In the genomic region with DNA sequence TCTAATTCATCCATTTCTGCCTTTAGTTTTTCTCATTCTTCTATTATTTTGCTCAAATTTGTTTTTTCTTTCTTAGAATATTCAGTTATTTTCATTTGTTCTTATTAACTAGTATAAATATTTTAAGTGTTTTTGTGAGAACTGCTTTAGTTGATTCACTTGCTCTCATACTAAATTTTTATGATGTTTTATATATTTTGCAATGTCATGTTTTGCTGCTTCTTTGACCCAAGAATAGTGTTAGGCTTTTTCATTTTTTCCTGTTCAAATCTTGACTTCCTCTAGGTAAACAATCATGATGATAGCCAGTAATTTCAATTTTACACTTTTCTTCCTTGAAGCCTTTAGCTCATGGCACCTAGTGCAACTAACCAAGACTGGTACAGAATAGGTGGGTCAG, we compare ENCODE assay signal across 19 cellular contexts. TPM values are rescaled to one million over a fixed set of nuclear protein-coding genes. Genes with fewer than 3 reads are reported as not detected.
DNase-seq lines count a peak whose midpoint lies in the region; ATAC-seq, FAIRE-seq and TF ChIP-seq lines count a peak whose summit lies in the region.
"Had no signal": no experiment of that assay in that cellular context is flagged by ENCODE, and none has a peak within 500 bp of the region (broad histone marks: within the 10 kb centered on the region; RNA-seq: fewer than 3 reads in every experiment).

No MANE protein-coding gene starts in this region.

- H2BK5ac ChIP-seq in IMR-90 (ENCODE audit: low read depth, low read length, poor library complexity, severe bottlenecking) = no peak overlapping the region

- POLR2A ChIA-PET in IMR-90 (lab: Charles Lee; ENCODE audit: unreplicated experiment) = no interaction called here

- H3K27me3 ChIP-seq in IMR-90 (ENCODE audit: control insufficient read depth, insufficient read depth, low read length) = no peaks in the 10 kb centered on the region

- H4K91ac ChIP-seq in IMR-90 (ENCODE audit: insufficient read depth, low read depth, low read length) = no peak overlapping the region

- TF ChIP-seq POLR2A in IMR-90 (IDR thresholded peaks at IDR 0.05; ENCODE audit: low read depth, low read length) = no peak

- intact Hi-C loops in IMR-90 (cut with micrococcal nuclease) = no loop called here

- peaks cover 8% of the 10 kb centered on the region for H3K36me3 ChIP-seq in IMR-90 (ENCODE audit: control insufficient read depth, insufficient read depth, low read length)

- H3K4me3 ChIP-seq in IMR-90 (ENCODE audit: insufficient read depth, low read depth, low read length) (no peak overlapping the region), fibroblast of villous mesenchyme (ENCODE audit: low read depth, low read length) (no peak overlapping the region)
- H3K4me3 ChIP-seq: GM12878, GM23248 had no signal

- H3K27ac ChIP-seq in IMR-90 (ENCODE audit: insufficient read depth, low read length) = no peak overlapping the region
- H3K27ac ChIP-seq: GM23248 had no signal

- H3K9me3 ChIP-seq in IMR-90 (ENCODE audit: control insufficient read depth, insufficient read depth, low read length) = no peaks in the 10 kb centered on the region
- H3K9me3 ChIP-seq: Caco-2 had no signal

- no peak overlapping the region for H2AK9ac ChIP-seq in IMR-90 (replicated peaks; ENCODE audit: low read depth, low read length, poor library complexity)

- H3K4me2 ChIP-seq in IMR-90 (ENCODE audit: low read depth, low read length) = no peak overlapping the region

- ATAC-seq in IMR-90 (ENCODE audit: low read depth) (no peak), HG03095 (IDR thresholded peaks at IDR 0.05; ENCODE audit: unreplicated experiment) (no peak)
- ATAC-seq: GM12878 had no signal

- DNase-seq in IMR-90 = no peak
- DNase-seq in fibroblast of villous mesenchyme (ENCODE audit: low read depth) = peak; percentile 32
- DNase-seq in amygdala (lab: John Stamatoyannopoulos, UW) = no peak
- DNase-seq in COLO668 (lab: John Stamatoyannopoulos, UW; ENCODE audit: unreplicated experiment) = no peak
- DNase-seq: 8988T; C1 segment of cervical spinal cord; Caco-2; CD4-positive, alpha-beta memory T cell; DMS153; DND-41; GDM1; GM23248; H7; HCEC 1CT had no signal

- 0 out of 2 replicates have a peak, but pooled peaks cover 5% of the 10 kb centered on the region for H4K20me1 ChIP-seq in IMR-90 (ENCODE audit: insufficient read depth, low read length)

- in situ Hi-C loops in IMR-90 (cut with MboI; ENCODE audit: low sequenced_read_pairs) = no loop called here

- H2AK5ac ChIP-seq in IMR-90 (ENCODE audit: low read depth, low read length) = no peak overlapping the region

- no peak overlapping the region for H2BK20ac ChIP-seq in IMR-90 (ENCODE audit: low read depth, low read length)

- no peak overlapping the region for H3K9ac ChIP-seq in IMR-90 (ENCODE audit: low read depth, low read length)
- H3K9ac ChIP-seq: GM23248 had no signal

- H3K79me1 ChIP-seq in IMR-90 (ENCODE audit: low read depth in 1 of 2, low read length in 2 of 2) = peaks cover 13 to 20% of the 10 kb centered on the region in 2 experiments

- CTCF ChIA-PET in IMR-90 (lab: Yijun Ruan, JAX) = no interaction called here

- no peak for TF ChIP-seq RAD21 in IMR-90 (IDR thresholded peaks at IDR 0.05; ENCODE audit: low read length)

- H2BK15ac ChIP-seq in IMR-90 (ENCODE audit: low read depth, low read length) = no peak overlapping the region

- no peak overlapping the region for H3K23ac ChIP-seq in IMR-90 (ENCODE audit: low read depth, low read length)

- H3K18ac ChIP-seq in IMR-90 (ENCODE audit: low read depth, low read length) = no peak overlapping the region

- peak; percentile 63 for FAIRE-seq in A204.1 (lab: Jason Lieb, UNC)
- FAIRE-seq: GM19239, H1 had no signal

- no peak overlapping the region for H4K5ac ChIP-seq in IMR-90 (ENCODE audit: low read depth, low read length)

- TF ChIP-seq CTCF in IMR-90 (conservative IDR thresholded peaks at IDR 0.05; ENCODE audit: low read depth, low read length) (no peak), fibroblast of villous mesenchyme (IDR thresholded peaks at IDR 0.05; ENCODE audit: insufficient read depth, low read depth, low read length) (no peak)

- no peak overlapping the region for H3K4ac ChIP-seq in IMR-90 (ENCODE audit: low read depth, low read length)

- no peaks in the 10 kb centered on the region for H3K4me1 ChIP-seq in IMR-90 (ENCODE audit: control insufficient read depth, insufficient read depth, low read length)
- H3K4me1 ChIP-seq: Caco-2 had no signal

- dilution Hi-C loops in IMR-90 (cut with HindIII; ENCODE audit: low sequenced_read_pairs, unreplicated experiment) = no loop called here

- no peak overlapping the region for H2AFZ ChIP-seq in IMR-90 (replicated peaks; ENCODE audit: low read length, poor library complexity)
- H2AFZ ChIP-seq: GM23248 had no signal

- no TSS peak for BruUV-seq in IMR-90 (replicated peaks; lab: Mats Ljungman, UMichigan)

- H2BK120ac ChIP-seq in IMR-90 (ENCODE audit: low read depth, low read length) = no peak overlapping the region

- H4K8ac ChIP-seq in IMR-90 (ENCODE audit: low read depth in 2 of 2, low read length in 2 of 2) = no peak overlapping the region

- no peaks in the 10 kb centered on the region for H3K9me1 ChIP-seq in IMR-90 (ENCODE audit: insufficient read depth, low read length)

- H3K14ac ChIP-seq in IMR-90 (replicated peaks; ENCODE audit: low read depth, low read length) = no peak overlapping the region

- H3K56ac ChIP-seq in IMR-90 (ENCODE audit: extremely low read depth, insufficient read depth, low read length) = no peak overlapping the region

TF ChIP-seq in IMR-90, 13 proteins besides CTCF, POLR2A, EP300 and RAD21:
- no peak for TF ChIP-seq FOS (IDR thresholded peaks at IDR 0.05; ENCODE audit: low read depth, low read length)
- TF ChIP-seq NFE2L2 (IDR thresholded peaks at IDR 0.05; ENCODE audit: low read depth, low read length) = peak; percentile 33; the same call in 1 of the 2 replicates
- no peak for TF ChIP-seq CHD1 (IDR thresholded peaks at IDR 0.05; ENCODE audit: low read depth, low read length)

RNA-seq across cellular contexts. Expression of gene MAN1A2, which starts 45.2 kb away (rescaled TPM):
- total RNA-seq in IMR-90 (2012; rRNA removed) = 29.4 and 60.8 TPM in 2 replicates
- 12.0 and 12.4 TPM in 2 replicates for polyA plus RNA-seq in IMR-90 (2012; rRNA removed)
- 2.2 and 7.9 TPM in 2 replicates for polyA plus RNA-seq in IMR-90 (2012; cell fraction: cytosol; rRNA removed)
- 0.72 and 9.7 TPM in 2 replicates for polyA plus RNA-seq in IMR-90 (2012; cell fraction: nucleus; rRNA removed; ENCODE audit: low replicate concordance)
- 63.5 and 78.2 TPM in 2 replicates for total RNA-seq in fibroblast of villous mesenchyme
